Comparison of ENCODE assay signal across 8 cellular contexts in genomic region chr14:61662437-61663311, GRCh38. TPM values are rescaled to one million over a fixed set of nuclear protein-coding genes. Genes with fewer than 3 reads are reported as not detected.
DNase-seq lines count a peak whose midpoint lies in the region; ATAC-seq and TF ChIP-seq lines count a peak whose summit lies in the region.

No MANE protein-coding gene starts in this region.

- peak overlapping the region; percentile 96 for H3K27ac Mint-ChIP-seq in activated T-helper 17 cell treated with anti-CD3 and anti-CD28 coated beads, Interleukin-2, amount 50 U/mL, for 72 hours

- 94% methylated on average over 13 of the region's 13 CpGs for WGBS in hepatocyte (ENCODE audit: low lambda C conversion rate, missing lambda C conversion rate)

- no peaks in the 10 kb centered on the region for H3K79me2 ChIP-seq in OCI-LY3 (ENCODE audit: low read length)
- H3K79me2 ChIP-seq in hepatocyte, result no peaks in the 10 kb centered on the region

- H3K9me2 ChIP-seq in hepatocyte (replicated peaks; ENCODE audit: insufficient read depth), result no peaks in the 10 kb centered on the region

- H3K4me1 ChIP-seq in OCI-LY3 (ENCODE audit: low read length) (peaks cover 43% of the 10 kb centered on the region), hepatocyte (ENCODE audit: insufficient read depth) (peaks cover 6% of the 10 kb centered on the region)

- H3K36me3 ChIP-seq in OCI-LY3 (replicated peaks; ENCODE audit: low read depth, low read length) (no peaks in the 10 kb centered on the region), hepatocyte (replicated peaks; ENCODE audit: insufficient read depth, low read depth) (no peaks in the 10 kb centered on the region)

- H3K4me3 Mint-ChIP-seq in activated T-helper 17 cell treated with anti-CD3 and anti-CD28 coated beads, Interleukin-2, amount 50 U/mL, for 72 hours, result peak overlapping the region; percentile 84

- H3K9me3 Mint-ChIP-seq in activated T-helper 17 cell treated with anti-CD3 and anti-CD28 coated beads, Interleukin-2, amount 50 U/mL, for 72 hours, result no peaks in the 10 kb centered on the region

- no peak overlapping the region for H3K4me3 ChIP-seq in AG10803 (ENCODE audit: low read length)
- H3K4me3 ChIP-seq in OCI-LY3 (ENCODE audit: low read length), result peak overlapping the region; percentile 61
- H3K4me3 ChIP-seq in hepatocyte, result no peak overlapping the region

- peaks cover 21% of the 10 kb centered on the region for H3K36me3 Mint-ChIP-seq in activated T-helper 17 cell treated with anti-CD3 and anti-CD28 coated beads, Interleukin-2, amount 50 U/mL, for 72 hours (ENCODE audit: low read depth)

- peak; percentile 77 for ATAC-seq in GM18867 (IDR thresholded peaks at IDR 0.05; ENCODE audit: unreplicated experiment)
- peak; percentile 77 for ATAC-seq in HG03039 (IDR thresholded peaks at IDR 0.05; ENCODE audit: unreplicated experiment)
- peak; percentile 83 for ATAC-seq in activated T-helper 17 cell treated with anti-CD3 and anti-CD28 coated beads, Interleukin-2, amount 50 U/mL, for 72 hours (replicated peaks)

- peaks cover 44% of the 10 kb centered on the region for H3K4me1 Mint-ChIP-seq in activated T-helper 17 cell treated with anti-CD3 and anti-CD28 coated beads, Interleukin-2, amount 50 U/mL, for 72 hours

- H3K27ac ChIP-seq in OCI-LY3 (ENCODE audit: low read length) (peak overlapping the region; percentile 87), hepatocyte (no peak overlapping the region)

- H2AFZ ChIP-seq in OCI-LY3 (ENCODE audit: low read depth, low read length) (peak overlapping the region; percentile 44; the same call in 1 of the 2 replicates), hepatocyte (no peak overlapping the region)

- H3K27me3 Mint-ChIP-seq in activated T-helper 17 cell treated with anti-CD3 and anti-CD28 coated beads, Interleukin-2, amount 50 U/mL, for 72 hours, result no peaks in the 10 kb centered on the region

- H3K27me3 ChIP-seq in OCI-LY3 (ENCODE audit: low read depth, low read length) (no peaks in the 10 kb centered on the region), hepatocyte (no peaks in the 10 kb centered on the region)

- DNase-seq in AG10803 (ENCODE audit: low read depth), result peak; percentile 46
- peak; percentile 55 for DNase-seq in hepatocyte (ENCODE audit: low spot score)
- DNase-seq in stimulated activated CD4-positive, alpha-beta T cell treated with anti-CD3 and anti-CD28 coated beads, TNF-alpha, amount 100 ng/mL, for 24 hours (ENCODE audit: low read depth in 3 of 3), result peak in 2 of 3 experiments; percentile 35 to 38
- DNase-seq in NCI-H1092 (lab: John Stamatoyannopoulos, UW), result no peak

- H4K20me1 ChIP-seq in OCI-LY3 (ENCODE audit: insufficient read depth, low read length) (no peaks in the 10 kb centered on the region), hepatocyte (ENCODE audit: insufficient read depth, poor library complexity, severe bottlenecking) (no peaks in the 10 kb centered on the region)

- TF ChIP-seq CTCF in AG10803 (conservative IDR thresholded peaks at IDR 0.05; ENCODE audit: low read length) (no peak), OCI-LY3 (IDR thresholded peaks at IDR 0.05; ENCODE audit: low read depth, low read length) (no peak), hepatocyte (IDR thresholded peaks at IDR 0.05; ENCODE audit: poor library complexity) (no peak)

- no peaks in the 10 kb centered on the region for H3K9me3 ChIP-seq in OCI-LY3 (ENCODE audit: insufficient read depth, low read length)
- H3K9me3 ChIP-seq in hepatocyte (ENCODE audit: low read depth), result no peaks in the 10 kb centered on the region

- peak overlapping the region; percentile 40; the same call in 1 of the 2 replicates for H3K9ac ChIP-seq in OCI-LY3 (ENCODE audit: low read length)

- H3K4me2 ChIP-seq in OCI-LY3 (ENCODE audit: low read length) (peak overlapping the region; percentile 74), hepatocyte (no peak overlapping the region)

RNA-seq across cellular contexts. Expression of gene HIF1A, which starts 32.6 kb away (rescaled TPM):
- total RNA-seq in activated T-helper 17 cell treated with anti-CD3 and anti-CD28 coated beads, Interleukin-2, amount 50 U/mL, for 72 hours, result 100 to 1,000 TPM; 123 to 176 TPM
- total RNA-seq in hepatocyte, result 219 and 285 TPM in 2 replicates
- 169 and 181 TPM in 2 replicates for polyA plus RNA-seq in hepatocyte
